In the genomic region with DNA sequence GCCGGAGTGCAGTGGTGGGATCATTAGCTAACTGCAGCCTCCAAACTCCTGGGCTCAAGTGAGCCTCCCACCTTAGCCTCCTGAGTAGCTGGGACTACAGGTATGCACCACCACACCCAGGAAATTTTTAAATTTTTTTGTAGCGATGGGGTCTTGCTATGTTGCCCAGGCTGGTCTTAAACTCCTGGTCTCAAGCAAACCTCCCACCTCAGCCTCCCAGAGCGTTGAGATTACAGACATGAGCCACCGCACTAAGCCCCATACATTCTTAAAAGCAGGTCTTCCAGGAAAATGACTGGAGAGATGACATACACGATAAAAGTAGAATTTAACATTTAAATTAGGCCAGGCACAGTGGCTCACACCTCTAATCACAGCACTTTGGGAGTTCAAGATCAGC, we compare ENCODE assay signal across 25 cellular contexts. TPM values are rescaled to one million over a fixed set of nuclear protein-coding genes. Genes with fewer than 3 reads are reported as not detected.
"Had no signal": no experiment of that assay in that cellular context is flagged by ENCODE, and none has a peak within 500 bp of the region (broad histone marks: within the 10 kb centered on the region; RNA-seq: fewer than 3 reads in every experiment).

No MANE protein-coding gene starts in this region.

- H3K27ac ChIP-seq: hepatocyte, left ventricle myocardium inferior, neural progenitor cell, neutrophil, ovary, right atrium auricular region, skin epidermis, testis, thyroid gland, transverse colon, upper lobe of right lung had no signal

- FAIRE-seq: urothelium cell line had no signal

- H3K4me3 ChIP-seq: hepatocyte, left ventricle myocardium inferior, lung, neural progenitor cell, ovary, right atrium auricular region, skin epidermis, stomach, testis, thyroid gland, transverse colon, upper lobe of right lung had no signal

- ATAC-seq: natural killer cell; sciatic nerve; stimulated activated naive B cell treated with anti-CD40 and anti-IgM and Interleukin-4, amounts not matched to agents 10 μg/mL and 1 μg/mL and 100 μg/mL, for 72 hours; stimulated activated naive CD8-positive, alpha-beta T cell treated with anti-CD3 and anti-CD28 coated beads, Interleukin-15, Interleukin-2, amounts not matched to agents 100 U/mL and 50 U/mL, for 24 hours; upper lobe of right lung had no signal

- H3K9me3 ChIP-seq: left ventricle myocardium inferior, neutrophil, ovary, right atrium auricular region, stomach, testis, thyroid gland, transverse colon, upper lobe of right lung had no signal

- H3K79me2 ChIP-seq: hepatocyte had no signal

- H3K4me1 ChIP-seq: neural progenitor cell, thyroid gland, transverse colon, upper lobe of right lung had no signal

- H3K9ac ChIP-seq: neural progenitor cell had no signal

- H3K27me3 ChIP-seq: hepatocyte, neural progenitor cell, neutrophil, ovary, right atrium auricular region, stomach, testis, thyroid gland, transverse colon, upper lobe of right lung had no signal

- H2AFZ ChIP-seq: hepatocyte, neural progenitor cell had no signal

- H3K4me2 ChIP-seq: hepatocyte, neural progenitor cell had no signal

- DNase-seq: left ventricle myocardium inferior; naive B cell; natural killer cell; nephron progenitor cell; occipital lobe; ovary; stimulated activated CD4-positive, alpha-beta T cell treated with anti-CD3 and anti-CD28 coated beads, Interleukin-12 subunit alpha, Interleukin-12 subunit beta, amount 100 ng/mL, for 4 hours; stimulated activated CD4-positive, alpha-beta T cell treated with anti-CD3 and anti-CD28 coated beads, Interleukin-15, amount 100 ng/mL, for 24 hours; stimulated activated CD4-positive, alpha-beta T cell treated with anti-CD3 and anti-CD28 coated beads, Interleukin-2, amount 100 ng/mL, for 24 hours; stimulated activated CD4-positive, alpha-beta T cell treated with anti-CD3 and anti-CD28 coated beads, Interleukin-4, amount 100 ng/mL, for 1 hour; stimulated activated naive B cell treated with anti-CD40 and anti-IgM and Interleukin-4, amounts not matched to agents 10 μg/mL and 1 μg/mL and 100 μg/mL, for 72 hours; stimulated activated naive CD8-positive, alpha-beta T cell treated with anti-CD3 and anti-CD28 coated beads, Interleukin-15, Interleukin-2, amounts not matched to agents 100 U/mL and 50 U/mL, for 24 hours; stomach; testis; thyroid gland; transverse colon; upper lobe of right lung had no signal

- H3K36me3 ChIP-seq: ovary had no signal

RNA-seq across cellular contexts. Expression of a gene that starts 26.1 kb away (rescaled TPM):
- total RNA-seq: left ventricle myocardium inferior, right atrium auricular region, sciatic nerve, thyroid gland, upper lobe of right lung had no signal
